ENCODE assay signal across 25 cellular contexts in genomic region chr19:54273811-54274210, GRCh38. TPM values are rescaled to one million over a fixed set of nuclear protein-coding genes. Genes with fewer than 3 reads are reported as not detected.
"Had no signal": no experiment of that assay in that cellular context is flagged by ENCODE, and none has a peak within 500 bp of the region (broad histone marks: within the 10 kb centered on the region; RNA-seq: fewer than 3 reads in every experiment).

No MANE protein-coding gene starts in this region.

- ATAC-seq: K562, Panc1, PC-3 had no signal

- H3K9me3 Mint-ChIP-seq: IgD-negative memory B cell had no signal

- H3K27ac ChIP-seq: HL-60, KMS-11, RWPE1 had no signal

- H3K9ac ChIP-seq: KMS-11, SK-N-SH had no signal

- DNase-seq: Kasumi-1, MM.1S, NCI-H1092 treated with DMSO at 0.1 percent for 48 hours, NCI-H1436, NCI-H187, NCI-H2029, NCI-H2081 treated with DMSO at 0.1 percent for 48 hours, NCI-H2171, NCI-H226, NCI-H446, NCI-H510A, NCI-H524 treated with DMSO at 0.1 percent for 48 hours, NCI-H69, NCI-H774, PC-3, SHP77, SK-N-SH had no signal

- H3K4me3 Mint-ChIP-seq: IgD-negative memory B cell had no signal

- H3K4me3 ChIP-seq: K562 had no signal

- H3K9me3 ChIP-seq: SK-N-SH had no signal

- H3K36me3 Mint-ChIP-seq: IgD-negative memory B cell had no signal

- H3K4me2 ChIP-seq: KMS-11, SK-N-SH had no signal

- H3K9me2 ChIP-seq: SK-N-SH had no signal

RNA-seq across cellular contexts. Expression of gene LILRB2, which starts 7.1 kb away (rescaled TPM):
- total RNA-seq: K562, M059J, PC-3, SK-MEL-5 had no signal
- polyA plus RNA-seq: K562, SK-N-SH had no signal

RNA-seq across cellular contexts. Expression of gene LILRB5, which starts 16.7 kb away (rescaled TPM):
- total RNA-seq: K562, M059J, PC-3, SK-MEL-5 had no signal
- polyA plus RNA-seq: IgD-negative memory B cell, K562, SK-N-SH had no signal

RNA-seq across cellular contexts. Expression of gene LILRA6, which starts 31.2 kb away (rescaled TPM):
- total RNA-seq: K562, M059J, PC-3 had no signal
- polyA plus RNA-seq: SK-N-SH had no signal

RNA-seq across cellular contexts. Expression of gene LILRA5, which starts 39.2 kb away (rescaled TPM):
- total RNA-seq: K562, M059J, PC-3, SK-MEL-5 had no signal
- polyA plus RNA-seq: K562, SK-N-SH had no signal

RNA-seq across cellular contexts. Expression of gene LILRB3, which starts 51.0 kb away (rescaled TPM):
- total RNA-seq: K562, M059J, PC-3 had no signal
- polyA plus RNA-seq: SK-N-SH had no signal
